21 cellular contexts compared by ENCODE assay signal in the genomic region with DNA sequence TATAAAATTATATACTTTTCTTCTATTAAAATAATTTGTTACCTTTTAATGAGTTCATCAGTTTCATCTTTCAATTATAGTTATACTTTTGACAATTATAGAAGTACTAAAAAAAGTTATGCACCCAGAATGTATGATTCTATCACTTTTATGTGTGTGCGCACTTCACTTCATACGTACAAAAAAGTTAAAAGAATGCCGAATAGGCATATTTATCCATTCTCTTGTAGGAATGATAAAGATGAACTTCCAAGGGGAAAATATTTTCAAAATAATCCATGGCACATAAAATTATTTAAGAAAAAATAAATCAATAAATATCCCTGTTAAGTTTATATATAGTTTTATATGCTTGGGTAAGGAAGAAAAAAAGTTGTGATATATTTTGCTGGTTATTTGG.
DNase-seq lines count a peak whose midpoint lies in the region; ATAC-seq, FAIRE-seq and TF ChIP-seq lines count a peak whose summit lies in the region.
"Had no signal": no experiment of that assay in that cellular context is flagged by ENCODE, and none has a peak within 500 bp of the region (broad histone marks: within the 10 kb centered on the region; RNA-seq: fewer than 3 reads in every experiment).

No MANE protein-coding gene starts in this region.

- H3K9ac ChIP-seq in HepG2 (ENCODE audit: insufficient read depth, low read depth, low read length) (no peak overlapping the region), K562 (ENCODE audit: insufficient read depth in 1 of 2, low read depth in 2 of 2, low read length in 2 of 2) (no peak overlapping the region)
- H3K9ac ChIP-seq: GM23248 had no signal

- POLR2A ChIA-PET in HepG2 (lab: Yijun Ruan, JAX) = no interaction called here
- POLR2A ChIA-PET in K562 (lab: Yijun Ruan, JAX) = no interaction called here

- H4K20me1 ChIP-seq in HepG2 (ENCODE audit: insufficient read depth, low read length) (no peaks in the 10 kb centered on the region), K562 (replicated peaks; ENCODE audit: control insufficient read depth, insufficient read depth, low read length) (no peaks in the 10 kb centered on the region), osteoblast (ENCODE audit: insufficient read depth, low read length) (no peaks in the 10 kb centered on the region)

- H3K9me3 ChIP-seq in HepG2 (ENCODE audit: low read length) (no peaks in the 10 kb centered on the region), right lobe of liver (no peaks in the 10 kb centered on the region), K562 (replicated peaks; ENCODE audit: control insufficient read depth, insufficient read depth, low read depth, low read length) (no peaks in the 10 kb centered on the region), osteoblast (ENCODE audit: low read depth, low read length) (no peaks in the 10 kb centered on the region)

- intact Hi-C loops in HepG2 (cut with micrococcal nuclease; ENCODE audit: unreplicated experiment) (no loop called here), right lobe of liver (cut with DNase I) (no loop called here), K562 (cut with micrococcal nuclease) (no loop called here)

- H3K27ac ChIP-seq in HepG2 (ENCODE audit: extremely low read length, insufficient read depth, low read length) (no peak overlapping the region), right lobe of liver (no peak overlapping the region), K562 (ENCODE audit: extremely low read depth, low read depth, low read length) (no peak overlapping the region), osteoblast (ENCODE audit: low read depth, low read length) (no peak overlapping the region)
- H3K27ac ChIP-seq: 22Rv1 had no signal

- ATAC-seq in HepG2 = no peak
- no peak for ATAC-seq in right lobe of liver
- no peak for ATAC-seq in K562
- ATAC-seq: HCT116 had no signal

- H3K9me1 ChIP-seq in K562 (ENCODE audit: control insufficient read depth, insufficient read depth, low read length) = no peaks in the 10 kb centered on the region

- no peak for TF ChIP-seq RAD21 in HepG2 (CRISPR knock-in tag; IDR thresholded peaks at IDR 0.05)
- TF ChIP-seq RAD21 in K562 (CRISPR knock-in tag; conservative IDR thresholded peaks at IDR 0.05 in 1 of 2, IDR thresholded peaks at IDR 0.05 in 1 of 2) = no peak

- H3K4me1 ChIP-seq in HepG2 (ENCODE audit: insufficient read depth, low read length) = no peaks in the 10 kb centered on the region
- no peaks in the 10 kb centered on the region for H3K4me1 ChIP-seq in right lobe of liver
- H3K4me1 ChIP-seq in K562 (replicated peaks in 1 of 2; ENCODE audit: control insufficient read depth in 2 of 2, insufficient read depth in 2 of 2, low read length in 2 of 2) = no peaks in the 10 kb centered on the region; a peak in 1 of 5 replicates
- peaks cover 11% of the 10 kb centered on the region for H3K4me1 ChIP-seq in osteoblast (ENCODE audit: insufficient read depth, low read length)

- TF ChIP-seq POLR2A in HepG2 (IDR thresholded peaks at IDR 0.05; ENCODE audit: insufficient read depth in 1 of 2, low read depth in 2 of 2, low read length in 2 of 2) = no peak
- no peak for TF ChIP-seq POLR2A in right lobe of liver (IDR thresholded peaks at IDR 0.05)
- no peak for TF ChIP-seq POLR2A in K562 (conservative IDR thresholded peaks at IDR 0.05)

- no peak for FAIRE-seq in HepG2 (lab: Jason Lieb, UNC)
- FAIRE-seq in K562 (lab: Jason Lieb, UNC) = no peak
- FAIRE-seq in GM19239 (lab: Jason Lieb, UNC) = no peak
- FAIRE-seq: A204.1, G401.6, GM12892 had no signal

- H3K79me2 ChIP-seq in HepG2 (ENCODE audit: insufficient read depth, low read length) (no peaks in the 10 kb centered on the region), K562 (ENCODE audit: control insufficient read depth, insufficient read depth, low read length) (no peaks in the 10 kb centered on the region), osteoblast (ENCODE audit: insufficient read depth, low read length) (no peaks in the 10 kb centered on the region)

- no peak overlapping the region for H3K4me3 ChIP-seq in HepG2 (replicated peaks in 1 of 3; ENCODE audit: insufficient read depth in 1 of 3, low read depth in 2 of 3, low read length in 3 of 3)
- H3K4me3 ChIP-seq in right lobe of liver = no peak overlapping the region
- no peak overlapping the region for H3K4me3 ChIP-seq in K562
- no peak overlapping the region for H3K4me3 ChIP-seq in osteoblast (ENCODE audit: insufficient read depth, low read length)
- H3K4me3 ChIP-seq: GM23248 had no signal

- H3K36me3 ChIP-seq in HepG2 (replicated peaks in 1 of 2; ENCODE audit: control insufficient read depth in 1 of 2, insufficient read depth in 2 of 2, low read length in 2 of 2) = no peaks in the 10 kb centered on the region
- H3K36me3 ChIP-seq in right lobe of liver = no peaks in the 10 kb centered on the region
- no peaks in the 10 kb centered on the region for H3K36me3 ChIP-seq in K562 (ENCODE audit: control insufficient read depth, insufficient read depth, low read length)
- no peaks in the 10 kb centered on the region for H3K36me3 ChIP-seq in osteoblast (ENCODE audit: insufficient read depth, low read length)

- TF ChIP-seq CTCF in HepG2 (CRISPR knock-in tag; IDR thresholded peaks at IDR 0.05) (no peak), right lobe of liver (IDR thresholded peaks at IDR 0.05) (no peak), K562 (IDR thresholded peaks at IDR 0.05 in 2 of 3, conservative IDR thresholded peaks at IDR 0.05 in 1 of 3; ENCODE audit: insufficient read depth in 2 of 3, low read depth in 1 of 3, low read length in 3 of 3) (no peak), osteoblast (IDR thresholded peaks at IDR 0.05; ENCODE audit: extremely low read depth, low read depth, low read length) (no peak)

- H3K27me3 ChIP-seq in HepG2 (ENCODE audit: control insufficient read depth in 1 of 2, insufficient read depth in 2 of 2, low read length in 2 of 2) (peaks cover 0 to 5% of the 10 kb centered on the region in 2 experiments; a peak in 1 of 5 replicates), right lobe of liver (no peaks in the 10 kb centered on the region), K562 (ENCODE audit: control insufficient read depth in 2 of 2, insufficient read depth in 2 of 2, low read length in 2 of 2) (no peaks in the 10 kb centered on the region; a peak in 1 of 5 replicates), osteoblast (ENCODE audit: insufficient read depth, low read length) (no peaks in the 10 kb centered on the region)

- DNase-seq in HepG2 (ENCODE audit: low spot score) (no peak), right lobe of liver (no peak), K562 (ENCODE audit: extremely low read depth in 1 of 4, low spot score in 3 of 4) (no peak), osteoblast (ENCODE audit: insufficient read length, low spot score, missing footprints) (peak; percentile 22), AG20443 (ENCODE audit: low spot score) (no peak), GM19239 (ENCODE audit: insufficient read length, low spot score) (no peak), pons (ENCODE audit: low spot score) (no peak)
- DNase-seq: ACHN; C1 segment of cervical spinal cord; Calu3; CD4-positive, alpha-beta memory T cell; COR-L47; DMS53; DMS79 treated with DMSO at 0.1 percent for 48 hours; GM23248; H9 had no signal

- H3K4me2 ChIP-seq in HepG2 (ENCODE audit: low read depth, low read length) (no peak overlapping the region), K562 (ENCODE audit: insufficient read depth, low read length) (no peak overlapping the region), osteoblast (ENCODE audit: insufficient read depth, low read length) (no peak overlapping the region)

- H2AFZ ChIP-seq in HepG2 (ENCODE audit: low read length) = no peak overlapping the region
- no peak overlapping the region for H2AFZ ChIP-seq in K562 (ENCODE audit: low read depth, low read length)
- H2AFZ ChIP-seq in osteoblast (ENCODE audit: low read length) = no peak overlapping the region

- CTCF ChIA-PET in HepG2 (lab: Yijun Ruan, JAX; ENCODE audit: low intra/inter-chr PET ratio, low total read pairs) = no interaction called here
- CTCF ChIA-PET in K562 (lab: Yijun Ruan, JAX; ENCODE audit: low intra/inter-chr PET ratio) = no interaction called here

- WGBS in HepG2 (ENCODE audit: low lambda C conversion rate) = 92% methylated on average over 3 of the region's 3 CpGs
- WGBS in right lobe of liver (ENCODE audit: insufficient coverage, low coverage, low lambda C conversion rate, missing lambda C conversion rate) = 92% methylated on average over 3 of the region's 3 CpGs
- 33% methylated on average over 3 of the region's 3 CpGs for WGBS in K562 (ENCODE audit: insufficient coverage, low coverage, missing lambda C conversion rate)

- in situ Hi-C loops in HepG2 (cut with HindIII; ENCODE audit: extremely low pct_ligation_motif_present, low pct_unique_long_range_greater_than_20kb) = no loop called here
- in situ Hi-C loops in K562 (cut with MboI) = no loop called here

- no peak for TF ChIP-seq EP300 in HepG2 (IDR thresholded peaks at IDR 0.05; ENCODE audit: low read depth in 2 of 2, low read length in 2 of 2)
- TF ChIP-seq EP300 in HepG2 (CRISPR knock-in tag; IDR thresholded peaks at IDR 0.05; ENCODE audit: borderline replicate concordance) = no peak
- TF ChIP-seq EP300 in K562 (IDR thresholded peaks at IDR 0.05; ENCODE audit: low read length) = no peak

- no TSS peak for BruUV-seq in HepG2 (replicated peaks; lab: Mats Ljungman, UMichigan)
- no TSS peak for BruUV-seq in K562 (replicated peaks; lab: Mats Ljungman, UMichigan)

TF ChIP-seq in HepG2, 621 proteins besides CTCF, POLR2A, EP300 and RAD21:
- no peak for TF ChIP-seq ZSCAN25 (CRISPR knock-in tag; IDR thresholded peaks at IDR 0.05)
- TF ChIP-seq MAFK (conservative IDR thresholded peaks at IDR 0.05 in 1 of 2, IDR thresholded peaks at IDR 0.05 in 1 of 2; ENCODE audit: low read length in 2 of 2) = peak; percentile 70 to 85
- TF ChIP-seq MAFF (IDR thresholded peaks at IDR 0.05; ENCODE audit: low read depth, low read length) = peak; percentile 72

TF ChIP-seq in K562, 482 proteins besides CTCF, POLR2A, EP300 and RAD21 (continues in another document):
- 0 out of 2 replicates have a peak, but pooled peaks have one; percentile 16 for TF ChIP-seq MAFG (tag; conservative IDR thresholded peaks at IDR 0.05)
- TF ChIP-seq NFE2L1 (tag; IDR thresholded peaks at IDR 0.05; ENCODE audit: borderline replicate concordance, low read depth) = no peak
- TF ChIP-seq ZNF589 (CRISPR knock-in tag; IDR thresholded peaks at IDR 0.05; ENCODE audit: low read depth) = no peak
- TF ChIP-seq ZNF12 (CRISPR knock-in tag; IDR thresholded peaks at IDR 0.05) = no peak
- peak; percentile 39; the same call in 1 of the 2 replicates for TF ChIP-seq C11orf30 (IDR thresholded peaks at IDR 0.05; ENCODE audit: low read depth)
- peak; percentile 53; the same call in 1 of the 2 replicates for TF ChIP-seq ZNF316 (IDR thresholded peaks at IDR 0.05)
- TF ChIP-seq ZNF175 (CRISPR knock-in tag; IDR thresholded peaks at IDR 0.05; ENCODE audit: low read depth) = no peak

Comparison
In these comparisons a context has a peak if more than half of its experiments do, and no peak if none do; other contexts are left out.
1. Of the 241 proteins assayed by ChIP-seq in both HepG2 and K562: peak only in HepG2: MAFF; only in K562: MAFG; in both: MAFK; in neither: 238.